In genomic region chr3:184583345-184584000, GRCh38 we compare ENCODE assay signal across 8 cellular contexts. TPM values are rescaled to one million over a fixed set of nuclear protein-coding genes. Genes with fewer than 3 reads are reported as not detected.
A peak's percentile ranks its signal among the peaks of the same experiment; 100 is the strongest.
DNase-seq lines count a peak whose midpoint lies in the region; ATAC-seq and TF ChIP-seq lines count a peak whose summit lies in the region.

No MANE protein-coding gene starts in this region.

- peaks cover 0 to 8% (median 3%) of the 10 kb centered on the region in 3 donors for H3K36me3 Mint-ChIP-seq in naive thymus-derived CD8-positive, alpha-beta T cell
- H3K36me3 Mint-ChIP-seq in activated CD4-positive, alpha-beta T cell treated with anti-CD3 and anti-CD28 coated beads, Interleukin-2, amount 10 ng/mL, durations not matched to agents 7 days and 5 days (ENCODE audit: low read depth), result no peaks in the 10 kb centered on the region

- H3K4me3 Mint-ChIP-seq in naive thymus-derived CD8-positive, alpha-beta T cell, result peak overlapping the region in 9 of 10 donors; percentile 63 to 81 (median 75)
- H3K4me3 Mint-ChIP-seq in activated CD4-positive, alpha-beta T cell treated with anti-CD3 and anti-CD28 coated beads, Interleukin-2, amount 10 ng/mL, durations not matched to agents 7 days and 5 days, result no peak overlapping the region

- CTCF ChIA-PET in activated CD4-positive, alpha-beta T cell treated with anti-CD3 and anti-CD28 coated beads, Interleukin-2, amount 10 ng/mL, durations not matched to agents 7 days and 5 days (lab: Charles Lee), result no interaction called here

- peak; percentile 73 to 85 for ATAC-seq in naive thymus-derived CD8-positive, alpha-beta T cell
- no peak for ATAC-seq in HG03469 (IDR thresholded peaks at IDR 0.05; ENCODE audit: unreplicated experiment)

- peaks cover 7 to 17% (median 11%) of the 10 kb centered on the region in 4 donors for H3K4me1 Mint-ChIP-seq in naive thymus-derived CD8-positive, alpha-beta T cell
- H3K4me1 Mint-ChIP-seq in activated CD4-positive, alpha-beta T cell treated with anti-CD3 and anti-CD28 coated beads, Interleukin-2, amount 10 ng/mL, durations not matched to agents 7 days and 5 days, result peaks cover 5% of the 10 kb centered on the region

- peak overlapping the region; percentile 46 for H2AFZ ChIP-seq in ACC112 (ENCODE audit: low read length, unreplicated experiment)

- no peaks in the 10 kb centered on the region for H3K9me3 Mint-ChIP-seq in naive thymus-derived CD8-positive, alpha-beta T cell
- no peaks in the 10 kb centered on the region for H3K9me3 Mint-ChIP-seq in activated CD4-positive, alpha-beta T cell treated with anti-CD3 and anti-CD28 coated beads, Interleukin-2, amount 10 ng/mL, durations not matched to agents 7 days and 5 days

- H3K27me3 ChIP-seq in ACC112 (ENCODE audit: insufficient read depth, low read length), result peaks cover 5% of the 10 kb centered on the region; the same call in 1 of the 2 replicates

- H3K4me1 ChIP-seq in ACC112 (ENCODE audit: control insufficient read depth, insufficient read depth, low read length, unreplicated experiment), result peaks cover 8% of the 10 kb centered on the region

- peaks cover 14 to 44% (median 30%) of the 10 kb centered on the region in 5 donors for H3K27me3 Mint-ChIP-seq in naive thymus-derived CD8-positive, alpha-beta T cell
- peaks cover 30% of the 10 kb centered on the region for H3K27me3 Mint-ChIP-seq in activated CD4-positive, alpha-beta T cell treated with anti-CD3 and anti-CD28 coated beads, Interleukin-2, amount 10 ng/mL, durations not matched to agents 7 days and 5 days

- no peak overlapping the region for H3K27ac ChIP-seq in ACC112 (ENCODE audit: low read depth, low read length)

- no peaks in the 10 kb centered on the region for H3K79me2 ChIP-seq in ACC112 (ENCODE audit: control insufficient read depth, insufficient read depth, low read length, unreplicated experiment)

- no peaks in the 10 kb centered on the region for H3K36me3 ChIP-seq in ACC112 (ENCODE audit: insufficient read depth, low read length)

- DNase-seq in NCI-H1105 treated with DMSO at 0.1 percent for 48 hours (lab: John Stamatoyannopoulos, UW) (peak; percentile 23), fibroblast of pulmonary artery (ENCODE audit: low read depth) (no peak), GM10266 (ENCODE audit: extremely low spot score) (no peak)
- peak in 1 of 10 donors; percentile 25 for DNase-seq in naive thymus-derived CD8-positive, alpha-beta T cell
- DNase-seq in activated CD4-positive, alpha-beta T cell treated with anti-CD3 and anti-CD28 coated beads, Interleukin-2, amount 10 ng/mL, durations not matched to agents 7 days and 5 days, result no peak
- no peak for DNase-seq in activated CD8-positive, alpha-beta memory T cell treated with anti-CD3 and anti-CD28 coated beads, Interleukin-2, amount 50 U/mL, for 4 hours

- POLR2A ChIA-PET in naive thymus-derived CD8-positive, alpha-beta T cell (lab: Charles Lee), result interaction anchor here (0.7 to 1.0 kb wide), 2 partner anchors 20 to 113 kb away, joined by 3 read pairs; no protein-coding TSS in a partner anchor
- POLR2A ChIA-PET in activated CD4-positive, alpha-beta T cell treated with anti-CD3 and anti-CD28 coated beads, Interleukin-2, amount 10 ng/mL, durations not matched to agents 7 days and 5 days (lab: Charles Lee), result no interaction called here

- H3K4me3 ChIP-seq in ACC112 (ENCODE audit: low read depth, low read length) (peak overlapping the region; percentile 86), fibroblast of pulmonary artery (replicated peaks; ENCODE audit: low read depth, low read length) (peak overlapping the region; percentile 22)

- TF ChIP-seq CTCF in fibroblast of pulmonary artery (IDR thresholded peaks at IDR 0.05; ENCODE audit: low read length, missing control alignments) (no peak), GM10266 (IDR thresholded peaks at IDR 0.05; ENCODE audit: control insufficient read depth, insufficient read depth, low read depth, missing control alignments) (no peak)

- H3K27ac Mint-ChIP-seq in naive thymus-derived CD8-positive, alpha-beta T cell, result no peak overlapping the region
- H3K27ac Mint-ChIP-seq in activated CD4-positive, alpha-beta T cell treated with anti-CD3 and anti-CD28 coated beads, Interleukin-2, amount 10 ng/mL, durations not matched to agents 7 days and 5 days, result no peak overlapping the region

RNA-seq across cellular contexts. Expression of gene EPHB3, which starts 21.9 kb away (rescaled TPM):
- total RNA-seq in naive thymus-derived CD8-positive, alpha-beta T cell, result not detected
- polyA plus RNA-seq in naive thymus-derived CD8-positive, alpha-beta T cell, result under 1 TPM; 0.23 to 0.59 (median 0.55) TPM
- under 1 TPM; 0.12 to 0.22 TPM for total RNA-seq in activated CD4-positive, alpha-beta T cell treated with anti-CD3 and anti-CD28 coated beads, Interleukin-2, amount 10 ng/mL, durations not matched to agents 7 days and 5 days
